ENCODE assay signal across 13 cellular contexts in the genomic region with DNA sequence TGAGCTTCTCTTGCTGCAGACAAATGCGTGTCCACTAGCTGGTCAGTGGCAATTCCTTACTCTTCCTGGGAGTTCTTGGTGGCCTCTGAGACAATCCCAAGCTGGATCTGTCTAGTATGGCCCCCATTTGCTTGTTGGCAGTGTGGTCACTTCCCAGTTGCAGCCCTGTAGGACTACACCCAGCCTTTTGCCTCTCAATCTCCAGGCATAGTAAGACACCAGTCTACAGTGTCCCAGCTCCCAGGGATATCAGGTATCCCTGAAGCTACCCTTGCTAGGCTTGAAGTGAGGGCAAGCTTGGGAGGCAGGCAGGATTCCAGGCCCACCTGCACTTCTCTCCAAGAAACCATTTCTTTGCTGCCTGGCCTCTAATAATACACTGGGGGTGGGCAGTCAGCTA.
A peak's percentile ranks its signal among the peaks of the same experiment; 100 is the strongest.
DNase-seq lines count a peak whose midpoint lies in the region; ATAC-seq and TF ChIP-seq lines count a peak whose summit lies in the region.
"Had no signal": no experiment of that assay in that cellular context is flagged by ENCODE, and none has a peak within 500 bp of the region (broad histone marks: within the 10 kb centered on the region; RNA-seq: fewer than 3 reads in every experiment).

No MANE protein-coding gene starts in this region.

- DNase-seq in WTC11 (ENCODE audit: low spot score): no peak
- no peak for DNase-seq in cardiac muscle cell (ENCODE audit: low read depth in 1 of 2, low spot score in 1 of 2)
- DNase-seq in left ventricle myocardium inferior: no peak
- DNase-seq in upper lobe of right lung: no peak
- no peak for DNase-seq in suprapubic skin (ENCODE audit: low spot score in 2 of 2)
- DNase-seq in vagina (ENCODE audit: extremely low spot score in 2 of 2): no peak
- DNase-seq: Caco-2; CD4-positive, alpha-beta memory T cell; DMS153; DND-41; GOT3; HFFc6 had no signal

- intact Hi-C loops in left ventricle myocardium inferior (cut with micrococcal nuclease): no loop called here
- intact Hi-C loops in upper lobe of right lung (cut with DNase I): no loop called here
- intact Hi-C loops in vagina (cut with DNase I): no loop called here

- H3K36me3 ChIP-seq in cardiac muscle cell (peaks cover 2% of the 10 kb centered on the region), left ventricle myocardium inferior (no peaks in the 10 kb centered on the region), upper lobe of right lung (no peaks in the 10 kb centered on the region), suprapubic skin (no peaks in the 10 kb centered on the region), vagina (no peaks in the 10 kb centered on the region)
- H3K36me3 ChIP-seq: HAP-1 had no signal

- no peaks in the 10 kb centered on the region for H3K9me3 Mint-ChIP-seq in WTC11
- H3K9me3 Mint-ChIP-seq: CD4-positive, alpha-beta memory T cell had no signal

- POLR2A ChIA-PET in WTC11 (lab: Charles Lee): interaction anchor here (0.6 kb wide), 1 partner anchor 675 kb away, joined by 4 read pairs; no protein-coding TSS in a partner anchor

- ATAC-seq in WTC11 (peak; percentile 58; the same call in 1 of the 2 replicates), upper lobe of right lung (peak; percentile 32)

- 83% methylated on average over 1 of the region's 1 CpG for WGBS in suprapubic skin

- H3K4me1 Mint-ChIP-seq in WTC11: peaks cover 8% of the 10 kb centered on the region
- H3K4me1 Mint-ChIP-seq: CD4-positive, alpha-beta memory T cell had no signal

- CTCF ChIA-PET in WTC11 (lab: Charles Lee): no interaction called here

- H3K36me3 Mint-ChIP-seq in WTC11: no peaks in the 10 kb centered on the region
- H3K36me3 Mint-ChIP-seq: CD4-positive, alpha-beta memory T cell had no signal

- no peaks in the 10 kb centered on the region for H3K27me3 Mint-ChIP-seq in WTC11 (ENCODE audit: low read depth)

- no peak for TF ChIP-seq EP300 in suprapubic skin (IDR thresholded peaks at IDR 0.05)

- H3K27ac ChIP-seq in cardiac muscle cell (peak overlapping the region; percentile 36), left ventricle myocardium inferior (replicated peaks) (peak overlapping the region; percentile 22), upper lobe of right lung (no peak overlapping the region), suprapubic skin (no peak overlapping the region), vagina (no peak overlapping the region)

- H3K4me1 ChIP-seq in cardiac muscle cell (ENCODE audit: low read depth) (peaks cover 3% of the 10 kb centered on the region), left ventricle myocardium inferior (peaks cover 8% of the 10 kb centered on the region), upper lobe of right lung (no peaks in the 10 kb centered on the region), suprapubic skin (no peaks in the 10 kb centered on the region), vagina (no peaks in the 10 kb centered on the region)
- H3K4me1 ChIP-seq: Caco-2 had no signal

- H3K9me3 ChIP-seq in cardiac muscle cell (ENCODE audit: low read depth) (no peaks in the 10 kb centered on the region), left ventricle myocardium inferior (replicated peaks) (no peaks in the 10 kb centered on the region), upper lobe of right lung (no peaks in the 10 kb centered on the region), suprapubic skin (no peaks in the 10 kb centered on the region), vagina (no peaks in the 10 kb centered on the region)
- H3K9me3 ChIP-seq: Caco-2, HAP-1 had no signal

- TF ChIP-seq POLR2A in suprapubic skin (IDR thresholded peaks at IDR 0.05) (no peak), vagina (IDR thresholded peaks at IDR 0.05) (no peak)

- H3K4me3 Mint-ChIP-seq in WTC11: no peak overlapping the region
- H3K4me3 Mint-ChIP-seq: CD4-positive, alpha-beta memory T cell; HFFc6 had no signal

- no peaks in the 10 kb centered on the region for H3K27me3 ChIP-seq in cardiac muscle cell
- H3K27me3 ChIP-seq in left ventricle myocardium inferior (ENCODE audit: low read depth): no peaks in the 10 kb centered on the region
- H3K27me3 ChIP-seq in upper lobe of right lung: no peaks in the 10 kb centered on the region
- no peaks in the 10 kb centered on the region for H3K27me3 ChIP-seq in suprapubic skin
- H3K27me3 ChIP-seq in vagina: no peaks in the 10 kb centered on the region

- no peak for TF ChIP-seq CTCF in WTC11 (IDR thresholded peaks at IDR 0.05)
- TF ChIP-seq CTCF in cardiac muscle cell (IDR thresholded peaks at IDR 0.05; ENCODE audit: low read depth, low read length): no peak
- no peak for TF ChIP-seq CTCF in left ventricle myocardium inferior (IDR thresholded peaks at IDR 0.05; ENCODE audit: borderline replicate concordance)
- TF ChIP-seq CTCF in upper lobe of right lung (IDR thresholded peaks at IDR 0.05): no peak
- TF ChIP-seq CTCF in suprapubic skin (IDR thresholded peaks at IDR 0.05): no peak
- TF ChIP-seq CTCF in vagina (IDR thresholded peaks at IDR 0.05): no peak

- no peak overlapping the region for H3K27ac Mint-ChIP-seq in WTC11
- H3K27ac Mint-ChIP-seq: CD4-positive, alpha-beta memory T cell; HFFc6 had no signal

- H3K4me3 ChIP-seq in cardiac muscle cell (no peak overlapping the region), left ventricle myocardium inferior (no peak overlapping the region), upper lobe of right lung (no peak overlapping the region), suprapubic skin (no peak overlapping the region), vagina (no peak overlapping the region)
- H3K4me3 ChIP-seq: HAP-1 had no signal

TF ChIP-seq in WTC11, 78 proteins besides CTCF, POLR2A, EP300 and RAD21 (continues in another document):
- TF ChIP-seq, protein P1, sequence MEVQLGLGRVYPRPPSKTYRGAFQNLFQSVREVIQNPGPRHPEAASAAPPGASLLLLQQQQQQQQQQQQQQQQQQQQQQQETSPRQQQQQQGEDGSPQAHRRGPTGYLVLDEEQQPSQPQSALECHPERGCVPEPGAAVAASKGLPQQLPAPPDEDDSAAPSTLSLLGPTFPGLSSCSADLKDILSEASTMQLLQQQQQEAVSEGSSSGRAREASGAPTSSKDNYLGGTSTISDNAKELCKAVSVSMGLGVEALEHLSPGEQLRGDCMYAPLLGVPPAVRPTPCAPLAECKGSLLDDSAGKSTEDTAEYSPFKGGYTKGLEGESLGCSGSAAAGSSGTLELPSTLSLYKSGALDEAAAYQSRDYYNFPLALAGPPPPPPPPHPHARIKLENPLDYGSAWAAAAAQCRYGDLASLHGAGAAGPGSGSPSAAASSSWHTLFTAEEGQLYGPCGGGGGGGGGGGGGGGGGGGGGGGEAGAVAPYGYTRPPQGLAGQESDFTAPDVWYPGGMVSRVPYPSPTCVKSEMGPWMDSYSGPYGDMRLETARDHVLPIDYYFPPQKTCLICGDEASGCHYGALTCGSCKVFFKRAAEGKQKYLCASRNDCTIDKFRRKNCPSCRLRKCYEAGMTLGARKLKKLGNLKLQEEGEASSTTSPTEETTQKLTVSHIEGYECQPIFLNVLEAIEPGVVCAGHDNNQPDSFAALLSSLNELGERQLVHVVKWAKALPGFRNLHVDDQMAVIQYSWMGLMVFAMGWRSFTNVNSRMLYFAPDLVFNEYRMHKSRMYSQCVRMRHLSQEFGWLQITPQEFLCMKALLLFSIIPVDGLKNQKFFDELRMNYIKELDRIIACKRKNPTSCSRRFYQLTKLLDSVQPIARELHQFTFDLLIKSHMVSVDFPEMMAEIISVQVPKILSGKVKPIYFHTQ (CRISPR knock-in tag; IDR thresholded peaks at IDR 0.05): no peak
- no peak for TF ChIP-seq ZNF671 (CRISPR knock-in tag; IDR thresholded peaks at IDR 0.05)
- TF ChIP-seq CBFB (CRISPR knock-in tag; IDR thresholded peaks at IDR 0.05; ENCODE audit: low read depth): no peak
- TF ChIP-seq, protein P2, sequence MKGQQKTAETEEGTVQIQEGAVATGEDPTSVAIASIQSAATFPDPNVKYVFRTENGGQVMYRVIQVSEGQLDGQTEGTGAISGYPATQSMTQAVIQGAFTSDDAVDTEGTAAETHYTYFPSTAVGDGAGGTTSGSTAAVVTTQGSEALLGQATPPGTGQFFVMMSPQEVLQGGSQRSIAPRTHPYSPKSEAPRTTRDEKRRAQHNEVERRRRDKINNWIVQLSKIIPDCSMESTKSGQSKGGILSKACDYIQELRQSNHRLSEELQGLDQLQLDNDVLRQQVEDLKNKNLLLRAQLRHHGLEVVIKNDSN (CRISPR knock-in tag; IDR thresholded peaks at IDR 0.05): no peak
- TF ChIP-seq, protein P3, sequence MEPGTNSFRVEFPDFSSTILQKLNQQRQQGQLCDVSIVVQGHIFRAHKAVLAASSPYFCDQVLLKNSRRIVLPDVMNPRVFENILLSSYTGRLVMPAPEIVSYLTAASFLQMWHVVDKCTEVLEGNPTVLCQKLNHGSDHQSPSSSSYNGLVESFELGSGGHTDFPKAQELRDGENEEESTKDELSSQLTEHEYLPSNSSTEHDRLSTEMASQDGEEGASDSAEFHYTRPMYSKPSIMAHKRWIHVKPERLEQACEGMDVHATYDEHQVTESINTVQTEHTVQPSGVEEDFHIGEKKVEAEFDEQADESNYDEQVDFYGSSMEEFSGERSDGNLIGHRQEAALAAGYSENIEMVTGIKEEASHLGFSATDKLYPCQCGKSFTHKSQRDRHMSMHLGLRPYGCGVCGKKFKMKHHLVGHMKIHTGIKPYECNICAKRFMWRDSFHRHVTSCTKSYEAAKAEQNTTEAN (CRISPR knock-in tag; IDR thresholded peaks at IDR 0.05): no peak
- no peak for TF ChIP-seq NR2C2 (CRISPR knock-in tag; IDR thresholded peaks at IDR 0.05)
- TF ChIP-seq SOX15 (CRISPR knock-in tag; IDR thresholded peaks at IDR 0.05): no peak
- TF ChIP-seq ZNF138 (CRISPR knock-in tag; conservative IDR thresholded peaks at IDR 0.05): no peak
- TF ChIP-seq EMX1 (CRISPR knock-in tag; IDR thresholded peaks at IDR 0.05): no peak
- TF ChIP-seq, protein P4, sequence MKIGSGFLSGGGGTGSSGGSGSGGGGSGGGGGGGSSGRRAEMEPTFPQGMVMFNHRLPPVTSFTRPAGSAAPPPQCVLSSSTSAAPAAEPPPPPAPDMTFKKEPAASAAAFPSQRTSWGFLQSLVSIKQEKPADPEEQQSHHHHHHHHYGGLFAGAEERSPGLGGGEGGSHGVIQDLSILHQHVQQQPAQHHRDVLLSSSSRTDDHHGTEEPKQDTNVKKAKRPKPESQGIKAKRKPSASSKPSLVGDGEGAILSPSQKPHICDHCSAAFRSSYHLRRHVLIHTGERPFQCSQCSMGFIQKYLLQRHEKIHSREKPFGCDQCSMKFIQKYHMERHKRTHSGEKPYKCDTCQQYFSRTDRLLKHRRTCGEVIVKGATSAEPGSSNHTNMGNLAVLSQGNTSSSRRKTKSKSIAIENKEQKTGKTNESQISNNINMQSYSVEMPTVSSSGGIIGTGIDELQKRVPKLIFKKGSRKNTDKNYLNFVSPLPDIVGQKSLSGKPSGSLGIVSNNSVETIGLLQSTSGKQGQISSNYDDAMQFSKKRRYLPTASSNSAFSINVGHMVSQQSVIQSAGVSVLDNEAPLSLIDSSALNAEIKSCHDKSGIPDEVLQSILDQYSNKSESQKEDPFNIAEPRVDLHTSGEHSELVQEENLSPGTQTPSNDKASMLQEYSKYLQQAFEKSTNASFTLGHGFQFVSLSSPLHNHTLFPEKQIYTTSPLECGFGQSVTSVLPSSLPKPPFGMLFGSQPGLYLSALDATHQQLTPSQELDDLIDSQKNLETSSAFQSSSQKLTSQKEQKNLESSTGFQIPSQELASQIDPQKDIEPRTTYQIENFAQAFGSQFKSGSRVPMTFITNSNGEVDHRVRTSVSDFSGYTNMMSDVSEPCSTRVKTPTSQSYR (CRISPR knock-in tag; IDR thresholded peaks at IDR 0.05): no peak

Comparison
In these comparisons a context has a peak if more than half of its experiments do, and no peak if none do; other contexts are left out.
1. H3K27ac ChIP-seq: peak in cardiac muscle cell (single experiment) and left ventricle myocardium inferior (single experiment); none in upper lobe of right lung (single experiment), suprapubic skin (single experiment) and vagina (single experiment).